ENCODE assay signal across 28 cellular contexts in genomic region chr11:91796999-91797398, GRCh38.
A peak's percentile ranks its signal among the peaks of the same experiment; 100 is the strongest.
DNase-seq lines count a peak whose midpoint lies in the region; ATAC-seq and TF ChIP-seq lines count a peak whose summit lies in the region.
"Had no signal": no experiment of that assay in that cellular context is flagged by ENCODE, and none has a peak within 500 bp of the region (broad histone marks: within the 10 kb centered on the region; RNA-seq: fewer than 3 reads in every experiment).

No MANE protein-coding gene starts in this region.

- TF ChIP-seq POLR2A in gastrocnemius medialis (IDR thresholded peaks at IDR 0.05) = no peak

- no peaks in the 10 kb centered on the region for H3K36me3 ChIP-seq in lower lobe of right lung
- H3K36me3 ChIP-seq in gastrocnemius medialis = no peaks in the 10 kb centered on the region
- H3K36me3 ChIP-seq: thoracic aorta, uterus, WERI-Rb-1 had no signal

- intact Hi-C loops in lower lobe of right lung (cut with DNase I) (no loop called here), gastrocnemius medialis (cut with DNase I; ENCODE audit: low total_unique reads) (no loop called here)

- in situ Hi-C loops in gastrocnemius medialis (cut with MboI; ENCODE audit: low sequenced_read_pairs in 4 of 4) = no loop called here

- H3K4me3 ChIP-seq in epithelial cell of proximal tubule (ENCODE audit: low read depth, low read length) (no peak overlapping the region), lower lobe of right lung (no peak overlapping the region), gastrocnemius medialis (no peak overlapping the region)
- H3K4me3 ChIP-seq: smooth muscle cell, thoracic aorta, uterus had no signal

- H3K9me3 ChIP-seq in lower lobe of right lung = no peaks in the 10 kb centered on the region
- no peaks in the 10 kb centered on the region for H3K9me3 ChIP-seq in gastrocnemius medialis
- H3K9me3 ChIP-seq: thoracic aorta, uterus had no signal

- H3K4me1 ChIP-seq in lower lobe of right lung (no peaks in the 10 kb centered on the region), gastrocnemius medialis (no peaks in the 10 kb centered on the region)
- H3K4me1 ChIP-seq: uterus had no signal

- H3K27me3 ChIP-seq in lower lobe of right lung (ENCODE audit: low read depth) (no peaks in the 10 kb centered on the region), gastrocnemius medialis (no peaks in the 10 kb centered on the region)
- H3K27me3 ChIP-seq: uterus had no signal

- ATAC-seq in lower lobe of right lung (peak; percentile 62 to 85), gastrocnemius medialis (no peak), HG02588 (IDR thresholded peaks at IDR 0.05; ENCODE audit: unreplicated experiment) (no peak)
- ATAC-seq: activated T-helper 17 cell treated with anti-CD3 and anti-CD28 coated beads, Interleukin-2, amount 50 U/mL, for 72 hours; natural killer cell treated with Interleukin-12 subunit alpha and Interleukin-12 subunit beta and Interleukin-15 and Interleukin-18, amount 100 ng/mL, for 72 hours; stimulated activated naive CD8-positive, alpha-beta T cell treated with anti-CD3 and anti-CD28 coated beads, Interleukin-15, Interleukin-2, amounts not matched to agents 100 U/mL and 50 U/mL, for 24 hours had no signal

- peak; percentile 43 for DNase-seq in OCI-M1 (lab: John Stamatoyannopoulos, UW)
- peak; percentile 80 for DNase-seq in epithelial cell of proximal tubule (ENCODE audit: low read depth)
- no peak for DNase-seq in lower lobe of right lung
- DNase-seq in HPDE6-E6E7 (ENCODE audit: extremely low spot score) = no peak
- DNase-seq in gastrocnemius medialis = no peak
- no peak for DNase-seq in GM03348 (ENCODE audit: low spot score)
- DNase-seq: activated CD4-positive, alpha-beta T cell treated with anti-CD3 and anti-CD28 coated beads for 48 hours; amygdala; HCEC 1CT; immature natural killer cell; Kasumi-1; MV-4-11; NCI-H1436; NCI-H2081 treated with DMSO at 0.1 percent for 48 hours; NCI-H774; stimulated activated CD4-positive, alpha-beta T cell treated with anti-CD3 and anti-CD28 coated beads, Interleukin-1b, Interleukin-23, amount 100 ng/mL, for 48 hours; stimulated activated naive CD8-positive, alpha-beta T cell treated with anti-CD3 and anti-CD28 coated beads, Interleukin-15, Interleukin-2, amounts not matched to agents 100 U/mL and 50 U/mL, for 24 hours; SW 1271; T1000; uterus; WERI-Rb-1 had no signal

- no peak for TF ChIP-seq CTCF in 22Rv1 (IDR thresholded peaks at IDR 0.05)
- peak; percentile 36 for TF ChIP-seq CTCF in epithelial cell of proximal tubule (conservative IDR thresholded peaks at IDR 0.05; ENCODE audit: low read depth, low read length)
- no peak for TF ChIP-seq CTCF in lower lobe of right lung (IDR thresholded peaks at IDR 0.05)
- TF ChIP-seq CTCF in gastrocnemius medialis (IDR thresholded peaks at IDR 0.05 in 4 of 5, conservative IDR thresholded peaks at IDR 0.05 in 1 of 5) = no peak

- peak overlapping the region; percentile 81 for H3K27ac ChIP-seq in 22Rv1
- no peak overlapping the region for H3K27ac ChIP-seq in lower lobe of right lung
- H3K27ac ChIP-seq in gastrocnemius medialis = no peak overlapping the region
- H3K27ac ChIP-seq: HL-60, thoracic aorta, uterus, WERI-Rb-1 had no signal

Comparison
In these comparisons a context has a peak if more than half of its experiments do, and no peak if none do; other contexts are left out.
1. DNase-seq: peak in OCI-M1 (single experiment) and epithelial cell of proximal tubule (single experiment); none in lower lobe of right lung (single experiment), HPDE6-E6E7 (single experiment), gastrocnemius medialis (0 of 2) and GM03348 (single experiment).
2. ATAC-seq: peak in lower lobe of right lung (2 of 2); none in gastrocnemius medialis (0 of 2) and HG02588 (single experiment).